ENCODE assay signal across 29 cellular contexts in genomic region chr6:167245586-167245985, GRCh38. TPM values are rescaled to one million over a fixed set of nuclear protein-coding genes. Genes with fewer than 3 reads are reported as not detected.
"Had no signal": no experiment of that assay in that cellular context is flagged by ENCODE, and none has a peak within 500 bp of the region (broad histone marks: within the 10 kb centered on the region; RNA-seq: fewer than 3 reads in every experiment).

No MANE protein-coding gene starts in this region.

- H3K4me3 Mint-ChIP-seq: activated CD4-positive, alpha-beta T cell treated with anti-CD3 and anti-CD28 coated beads, Interleukin-2, amount 10 ng/mL, durations not matched to agents 7 days and 5 days; activated CD8-positive, alpha-beta T cell treated with anti-CD3 and anti-CD28 coated beads, Interleukin-2, amount 10 ng/mL, durations not matched to agents 7 days and 5 days; activated T-cell treated with anti-CD3 and anti-CD28 coated beads, Interleukin-2, amount 50 U/mL, for 4 hours; dendritic cell treated with granulocyte-macrophage colony-stimulating factor and Interleukin-4, amounts not matched to agents 40 ng/mL and 50 ng/mL, for 4 days; nephron; stimulated activated naive CD8-positive, alpha-beta T cell treated with anti-CD3 and anti-CD28 coated beads, Interleukin-15, amount 100 ng/mL, for 72 hours had no signal

- H3K27ac ChIP-seq: adrenal gland, esophagus muscularis mucosa, gastroesophageal sphincter, heart right ventricle, right atrium auricular region, suprapubic skin, transverse colon, uterus had no signal

- H3K36me3 Mint-ChIP-seq: activated naive CD4-positive, alpha-beta T cell treated with anti-CD3 and anti-CD28 coated beads, Interleukin-2, amount 50 U/mL, for 72 hours had no signal

- DNase-seq: activated CD4-positive, alpha-beta T cell treated with anti-CD3 and anti-CD28 coated beads, Interleukin-2, amount 10 ng/mL, durations not matched to agents 7 days and 5 days; activated CD8-positive, alpha-beta T cell treated with anti-CD3 and anti-CD28 coated beads, Interleukin-2, amount 10 ng/mL, durations not matched to agents 7 days and 5 days; activated effector memory CD4-positive, alpha-beta T cell treated with Interleukin-2 at 50 U/mL for 16 hours; activated T-cell treated with anti-CD3 and anti-CD28 coated beads, Interleukin-2, amount 50 U/mL, for 4 hours; adrenal gland; effector CD8-positive, alpha-beta T cell; heart right ventricle; kidney; midbrain; stimulated activated naive CD8-positive, alpha-beta T cell treated with anti-CD3 and anti-CD28 coated beads, Interleukin-15, amount 100 ng/mL, for 72 hours; T-helper 1 cell; T-helper 9 cell; transverse colon; uterus had no signal

- H3K27me3 Mint-ChIP-seq: stimulated activated naive CD8-positive, alpha-beta T cell treated with anti-CD3 and anti-CD28 coated beads, Interleukin-15, amount 100 ng/mL, for 72 hours had no signal

- H3K4me3 ChIP-seq: adrenal gland, esophagus muscularis mucosa, gastroesophageal sphincter, heart right ventricle, right atrium auricular region, suprapubic skin, transverse colon, uterus had no signal

- H3K9me3 ChIP-seq: adrenal gland, esophagus muscularis mucosa, gastroesophageal sphincter, heart right ventricle, right atrium auricular region, suprapubic skin, transverse colon, uterus had no signal

- H3K4me1 Mint-ChIP-seq: activated CD4-positive, alpha-beta T cell treated with anti-CD3 and anti-CD28 coated beads, Interleukin-2, amount 10 ng/mL, durations not matched to agents 7 days and 5 days; stimulated activated naive CD8-positive, alpha-beta T cell treated with anti-CD3 and anti-CD28 coated beads, Interleukin-15, amount 100 ng/mL, for 72 hours had no signal

- H3K27ac Mint-ChIP-seq: activated CD4-positive, alpha-beta T cell treated with anti-CD3 and anti-CD28 coated beads, Interleukin-2, amount 10 ng/mL, durations not matched to agents 7 days and 5 days; activated CD8-positive, alpha-beta T cell treated with anti-CD3 and anti-CD28 coated beads, Interleukin-2, amount 10 ng/mL, durations not matched to agents 7 days and 5 days; activated naive CD4-positive, alpha-beta T cell treated with anti-CD3 and anti-CD28 coated beads, Interleukin-2, amount 50 U/mL, for 72 hours; dendritic cell treated with granulocyte-macrophage colony-stimulating factor and Interleukin-4, amounts not matched to agents 40 ng/mL and 50 ng/mL, for 4 days; progenitor cell of endocrine pancreas; stimulated activated naive CD8-positive, alpha-beta T cell treated with anti-CD3 and anti-CD28 coated beads, Interleukin-15, amount 100 ng/mL, for 72 hours had no signal

- H3K36me3 ChIP-seq: adrenal gland, esophagus muscularis mucosa, gastroesophageal sphincter, heart right ventricle, right atrium auricular region, suprapubic skin, transverse colon, uterus had no signal

- H3K27me3 ChIP-seq: adrenal gland, right atrium auricular region, transverse colon, uterus had no signal

- H3K9me3 Mint-ChIP-seq: activated CD4-positive, alpha-beta T cell treated with anti-CD3 and anti-CD28 coated beads, Interleukin-2, amount 10 ng/mL, durations not matched to agents 7 days and 5 days; activated naive CD4-positive, alpha-beta T cell treated with anti-CD3 and anti-CD28 coated beads, Interleukin-2, amount 50 U/mL, for 72 hours; activated T-cell treated with anti-CD3 and anti-CD28 coated beads, Interleukin-2, amount 50 U/mL, for 4 hours; dendritic cell treated with granulocyte-macrophage colony-stimulating factor and Interleukin-4, amounts not matched to agents 40 ng/mL and 50 ng/mL, for 4 days; nephron; stimulated activated naive CD8-positive, alpha-beta T cell treated with anti-CD3 and anti-CD28 coated beads, Interleukin-15, amount 100 ng/mL, for 72 hours had no signal

- H3K4me1 ChIP-seq: adrenal gland, esophagus muscularis mucosa, heart right ventricle, right atrium auricular region, suprapubic skin, uterus had no signal

RNA-seq across cellular contexts. Expression of gene UNC93A, which starts 45.5 kb away (rescaled TPM):
- total RNA-seq: activated CD4-positive, alpha-beta T cell treated with anti-CD3 and anti-CD28 coated beads, Interleukin-2, amount 10 ng/mL, durations not matched to agents 7 days and 5 days; activated CD8-positive, alpha-beta T cell treated with anti-CD3 and anti-CD28 coated beads, Interleukin-2, amount 10 ng/mL, durations not matched to agents 7 days and 5 days; activated naive CD4-positive, alpha-beta T cell treated with anti-CD3 and anti-CD28 coated beads, Interleukin-2, amount 50 U/mL, for 72 hours; activated T-cell treated with anti-CD3 and anti-CD28 coated beads, Interleukin-2, amount 50 U/mL, for 4 hours; adrenal gland; astrocyte; bronchial epithelial cell; cerebellum; endothelial cell of umbilical vein; esophagus muscularis mucosa; gastroesophageal sphincter; heart right ventricle; kidney; lung microvascular endothelial cell; omental fat pad; right atrium auricular region; skeletal muscle tissue; transverse colon had no signal
